ENCODE assay signal across 23 cellular contexts in genomic region chr1:35580949-35581388, GRCh38. TPM values are rescaled to one million over a fixed set of nuclear protein-coding genes. Genes with fewer than 3 reads are reported as not detected.
"Had no signal": no experiment of that assay in that cellular context is flagged by ENCODE, and none has a peak within 500 bp of the region (broad histone marks: within the 10 kb centered on the region; RNA-seq: fewer than 3 reads in every experiment).

No MANE protein-coding gene starts in this region.

- FAIRE-seq: endothelial cell of umbilical vein, kidney had no signal

- H3K4me3 Mint-ChIP-seq: endodermal cell; nephron progenitor cell; stimulated activated memory B cell treated with anti-CD40 and anti-IgM and Interleukin-4, amounts not matched to agents 10 μg/mL and 1 μg/mL and 100 μg/mL, for 72 hours; stimulated activated naive CD8-positive, alpha-beta T cell treated with anti-CD3 and anti-CD28 coated beads, Interleukin-15, Interleukin-2, amounts not matched to agents 100 ng/mL and 50 ng/mL, for 24 hours had no signal

- H3K27ac ChIP-seq: foreskin keratinocyte, hepatocyte, left ventricle myocardium inferior, lower lobe of right lung, psoas muscle, right lobe of liver, tibial artery, upper lobe of left lung, uterus had no signal

- H3K4me3 ChIP-seq: hepatocyte, left ventricle myocardium inferior, lower lobe of right lung, psoas muscle, right lobe of liver, tibial artery, upper lobe of left lung, uterus had no signal

- H3K36me3 Mint-ChIP-seq: naive B cell; stimulated activated memory B cell treated with anti-CD40 and anti-IgM and Interleukin-4, amounts not matched to agents 10 μg/mL and 1 μg/mL and 100 μg/mL, for 72 hours had no signal

- H3K79me2 ChIP-seq: hepatocyte had no signal

- H3K27me3 Mint-ChIP-seq: stimulated activated memory B cell treated with anti-CD40 and anti-IgM and Interleukin-4, amounts not matched to agents 10 μg/mL and 1 μg/mL and 100 μg/mL, for 72 hours; stimulated activated naive CD8-positive, alpha-beta T cell treated with anti-CD3 and anti-CD28 coated beads, Interleukin-15, Interleukin-2, amounts not matched to agents 100 ng/mL and 50 ng/mL, for 24 hours had no signal

- DNase-seq: effector CD4-positive, alpha-beta T cell; endodermal cell; erythroblast; foreskin keratinocyte; kidney; left cardiac atrium; left ventricle myocardium inferior; lower lobe of right lung; mesendoderm; naive B cell; nephron progenitor cell; retina; right lobe of liver; stimulated activated CD4-positive, alpha-beta T cell treated with anti-CD3 and anti-CD28 coated beads, Interleukin-1b, Interleukin-23, amount 100 ng/mL, for 48 hours; stimulated activated CD4-positive, alpha-beta T cell treated with anti-CD3 and anti-CD28 coated beads, Interleukin-4, amount 100 ng/mL, for 24 hours; tibial artery; upper lobe of left lung; uterus had no signal

- H3K36me3 ChIP-seq: left ventricle myocardium inferior, lower lobe of right lung, right lobe of liver, tibial artery, upper lobe of left lung, uterus had no signal

- ATAC-seq: foreskin keratinocyte; left cardiac atrium; lower lobe of right lung; psoas muscle; right lobe of liver; stimulated activated memory B cell treated with anti-CD40 and anti-IgM and Interleukin-4, amounts not matched to agents 10 μg/mL and 1 μg/mL and 100 μg/mL, for 72 hours had no signal

- H3K27me3 ChIP-seq: foreskin keratinocyte, upper lobe of left lung, uterus had no signal

- H3K9me3 ChIP-seq: left ventricle myocardium inferior, lower lobe of right lung, psoas muscle, right lobe of liver, tibial artery, upper lobe of left lung, uterus had no signal

- H3K4me2 ChIP-seq: hepatocyte had no signal

- H2AFZ ChIP-seq: hepatocyte had no signal

- H3K4me1 ChIP-seq: foreskin keratinocyte, uterus had no signal

- H3K9me3 Mint-ChIP-seq: endodermal cell; naive B cell; nephron progenitor cell; stimulated activated memory B cell treated with anti-CD40 and anti-IgM and Interleukin-4, amounts not matched to agents 10 μg/mL and 1 μg/mL and 100 μg/mL, for 72 hours; stimulated activated naive CD8-positive, alpha-beta T cell treated with anti-CD3 and anti-CD28 coated beads, Interleukin-15, Interleukin-2, amounts not matched to agents 100 ng/mL and 50 ng/mL, for 24 hours had no signal

- H3K27ac Mint-ChIP-seq: endodermal cell; nephron progenitor cell; stimulated activated memory B cell treated with anti-CD40 and anti-IgM and Interleukin-4, amounts not matched to agents 10 μg/mL and 1 μg/mL and 100 μg/mL, for 72 hours; stimulated activated naive CD8-positive, alpha-beta T cell treated with anti-CD3 and anti-CD28 coated beads, Interleukin-15, Interleukin-2, amounts not matched to agents 100 ng/mL and 50 ng/mL, for 24 hours had no signal

RNA-seq across cellular contexts. Expression of gene TFAP2E, which starts 7.9 kb away (rescaled TPM):
- total RNA-seq: endothelial cell of umbilical vein, hepatocyte, psoas muscle had no signal
